ENCODE assay signal across 8 cellular contexts in genomic region chr18:77067315-77068061, GRCh38.
DNase-seq lines count a peak whose midpoint lies in the region; ATAC-seq, FAIRE-seq and TF ChIP-seq lines count a peak whose summit lies in the region.

No MANE protein-coding gene starts in this region.

- TF ChIP-seq POLR2A in esophagus squamous epithelium (IDR thresholded peaks at IDR 0.05): peak in 1 of 4 donors; percentile 41

- H3K36me3 ChIP-seq in esophagus squamous epithelium (peaks cover 0 to 25% (median 4%) of the 10 kb centered on the region in 3 donors), osteoblast (ENCODE audit: insufficient read depth, low read length) (no peaks in the 10 kb centered on the region)

- intact Hi-C loops in esophagus squamous epithelium (cut with DNase I): loop anchor here (10.0 kb wide), 1 partner anchor 67 kb away; the partner anchor contains the start of gene MBP

- H3K4me2 ChIP-seq in osteoblast (ENCODE audit: insufficient read depth, low read length): peak overlapping the region; percentile 74

- H3K79me2 ChIP-seq in osteoblast (ENCODE audit: insufficient read depth, low read length): no peaks in the 10 kb centered on the region

- H3K9me3 ChIP-seq in esophagus squamous epithelium (no peaks in the 10 kb centered on the region), osteoblast (ENCODE audit: low read depth, low read length) (no peaks in the 10 kb centered on the region)

- 15 to 22% methylated on average over 14 of the region's 14 CpGs for WGBS in esophagus squamous epithelium, 2 donors

- H3K4me3 ChIP-seq in esophagus squamous epithelium (peak overlapping the region in 1 of 4 donors; percentile 31), osteoblast (ENCODE audit: insufficient read depth, low read length) (peak overlapping the region; percentile 42)

- H3K4me1 ChIP-seq in esophagus squamous epithelium (peaks cover 54 to 97% (median 74%) of the 10 kb centered on the region in 3 donors), osteoblast (ENCODE audit: insufficient read depth, low read length) (peaks cover 57% of the 10 kb centered on the region)

- H2AFZ ChIP-seq in osteoblast (ENCODE audit: low read length): peak overlapping the region; percentile 45

- H3K27me3 ChIP-seq in esophagus squamous epithelium (no peaks in the 10 kb centered on the region), osteoblast (ENCODE audit: insufficient read depth, low read length) (no peaks in the 10 kb centered on the region)

- FAIRE-seq in urothelium cell line (lab: Jason Lieb, UNC): peak; percentile 42

- no peak for TF ChIP-seq CTCF in esophagus squamous epithelium (IDR thresholded peaks at IDR 0.05)
- TF ChIP-seq CTCF in osteoblast (IDR thresholded peaks at IDR 0.05; ENCODE audit: extremely low read depth, low read depth, low read length): no peak

- peak; percentile 41 for ATAC-seq in GM21528 (IDR thresholded peaks at IDR 0.05; ENCODE audit: low FRiP score, unreplicated experiment)

- H4K20me1 ChIP-seq in osteoblast (ENCODE audit: insufficient read depth, low read length): no peaks in the 10 kb centered on the region

- H3K27ac ChIP-seq in esophagus squamous epithelium (peak overlapping the region; percentile 77 to 93 (median 84)), osteoblast (ENCODE audit: low read depth, low read length) (peak overlapping the region; percentile 84)

- peak; percentile 63 for DNase-seq in AG08396 (ENCODE audit: low spot score)
- DNase-seq in NCI-H226: peak; percentile 81
- DNase-seq in activated CD8-positive, alpha-beta memory T cell treated with anti-CD3 and anti-CD28 coated beads, Interleukin-2, amount 50 U/mL, for 4 hours: peak; percentile 66
- DNase-seq in esophagus squamous epithelium (lab: John Stamatoyannopoulos, UW): no peak
- no peak for DNase-seq in osteoblast (ENCODE audit: insufficient read length, low spot score, missing footprints)
- DNase-seq in urothelium cell line (ENCODE audit: low spot score): peak; percentile 82
- DNase-seq in DMS 273 (lab: John Stamatoyannopoulos, UW; ENCODE audit: unreplicated experiment): no peak

Comparison
In these comparisons a context has a peak if more than half of its experiments do, and no peak if none do; other contexts are left out.
1. DNase-seq: peak in AG08396 (single experiment), NCI-H226 (single experiment), activated CD8-positive, alpha-beta memory T cell treated with anti-CD3 and anti-CD28 coated beads, Interleukin-2, amount 50 U/mL, for 4 hours (single experiment) and urothelium cell line (single experiment); none in esophagus squamous epithelium (single experiment), osteoblast (single experiment) and DMS 273 (single experiment).